1 cellular context compared by ENCODE assay signal in genomic region chr9:70557665-70558419, GRCh38.
TF ChIP-seq lines count a peak whose summit lies in the region.

No MANE protein-coding gene starts in this region.

TF ChIP-seq in GM12878, 131 proteins besides CTCF, POLR2A, EP300 and RAD21 (continued from another document):
- TF ChIP-seq ZBTB40 (IDR thresholded peaks at IDR 0.05; ENCODE audit: borderline replicate concordance) = no peak
- TF ChIP-seq MTA2 (IDR thresholded peaks at IDR 0.05; ENCODE audit: low read depth) = peak; percentile 45; the same call in 1 of the 2 replicates
- TF ChIP-seq TCF3 (IDR thresholded peaks at IDR 0.05; ENCODE audit: borderline replicate concordance, insufficient read depth, low read depth, low read length) = no peak
- no peak for TF ChIP-seq POLR2AphosphoS5 (IDR thresholded peaks at IDR 0.05; ENCODE audit: low read length)
- TF ChIP-seq RUNX3 (IDR thresholded peaks at IDR 0.05; ENCODE audit: low read length) = peak; percentile 37; the same call in 1 of the 2 replicates
